In the genomic region with DNA sequence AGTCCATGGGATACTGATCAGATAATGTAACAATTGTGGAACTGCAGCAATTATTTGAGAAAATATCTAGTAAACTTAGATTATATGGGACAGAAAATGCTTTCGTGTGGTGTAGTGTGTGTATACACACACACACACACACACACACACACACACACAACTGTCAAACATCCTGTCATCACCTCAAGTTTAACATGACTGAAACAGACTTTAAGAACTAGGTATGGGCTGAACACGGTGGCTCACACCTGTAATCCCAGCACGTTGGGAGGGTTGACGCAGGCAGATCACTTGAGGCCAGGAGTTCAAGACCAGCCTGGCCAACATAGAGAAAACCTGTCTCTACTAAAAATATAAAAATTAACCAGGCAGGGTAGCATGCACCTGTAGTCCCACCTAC, we compare ENCODE assay signal across 2 cellular contexts.
A peak's percentile ranks its signal among the peaks of the same experiment; 100 is the strongest.
TF ChIP-seq lines count a peak whose summit lies in the region.

No MANE protein-coding gene starts in this region.

TF ChIP-seq in GM12891, 5 proteins besides CTCF, POLR2A, EP300 and RAD21:
- TF ChIP-seq TAF1 (IDR thresholded peaks at IDR 0.05; ENCODE audit: low read depth, low read length): no peak
- TF ChIP-seq POU2F2 (IDR thresholded peaks at IDR 0.05; ENCODE audit: low read depth, low read length): no peak
- no peak for TF ChIP-seq POLR2AphosphoS5 (IDR thresholded peaks at IDR 0.05; ENCODE audit: low read depth, low read length)
- TF ChIP-seq SPI1 (IDR thresholded peaks at IDR 0.05; ENCODE audit: low read depth, low read length): no peak
- no peak for TF ChIP-seq PAX5 (IDR thresholded peaks at IDR 0.05; ENCODE audit: insufficient read depth, low read length, severe bottlenecking)

TF ChIP-seq in GM12878, 131 proteins besides CTCF, POLR2A, EP300 and RAD21:
- TF ChIP-seq EZH2 (IDR thresholded peaks at IDR 0.05; ENCODE audit: borderline replicate concordance, control insufficient read depth, low read depth, low read length): no peak
- no peak for TF ChIP-seq ETV6 (conservative IDR thresholded peaks at IDR 0.05 in 1 of 2, IDR thresholded peaks at IDR 0.05 in 1 of 2; ENCODE audit: borderline replicate concordance in 1 of 2, low read depth in 1 of 2)
- TF ChIP-seq, protein P1, sequence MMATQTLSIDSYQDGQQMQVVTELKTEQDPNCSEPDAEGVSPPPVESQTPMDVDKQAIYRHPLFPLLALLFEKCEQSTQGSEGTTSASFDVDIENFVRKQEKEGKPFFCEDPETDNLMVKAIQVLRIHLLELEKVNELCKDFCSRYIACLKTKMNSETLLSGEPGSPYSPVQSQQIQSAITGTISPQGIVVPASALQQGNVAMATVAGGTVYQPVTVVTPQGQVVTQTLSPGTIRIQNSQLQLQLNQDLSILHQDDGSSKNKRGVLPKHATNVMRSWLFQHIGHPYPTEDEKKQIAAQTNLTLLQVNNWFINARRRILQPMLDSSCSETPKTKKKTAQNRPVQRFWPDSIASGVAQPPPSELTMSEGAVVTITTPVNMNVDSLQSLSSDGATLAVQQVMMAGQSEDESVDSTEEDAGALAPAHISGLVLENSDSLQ (IDR thresholded peaks at IDR 0.05): peak; percentile 24; the same call in 1 of the 2 replicates
- no peak for TF ChIP-seq CBFB (IDR thresholded peaks at IDR 0.05; ENCODE audit: low read depth)
